29 cellular contexts compared by ENCODE assay signal in the genomic region with DNA sequence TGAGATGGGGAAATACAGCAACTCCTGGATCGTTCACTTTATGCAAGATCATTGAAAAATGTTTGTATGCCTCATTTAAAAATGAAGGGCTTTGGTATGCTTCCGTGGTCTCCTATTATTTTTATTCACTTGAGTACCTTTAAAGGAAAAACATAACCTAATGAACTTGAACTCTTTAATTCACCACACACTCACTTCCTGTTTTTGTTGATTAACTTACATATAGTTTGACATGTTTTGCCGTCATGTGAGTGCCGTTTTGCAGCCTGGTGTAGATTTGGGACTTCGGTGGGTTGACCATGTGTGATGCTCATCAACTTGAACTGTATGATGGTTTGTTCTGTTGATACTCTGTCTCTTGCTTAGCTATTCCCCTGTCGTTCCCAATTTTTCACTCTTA. TPM values are rescaled to one million over a fixed set of nuclear protein-coding genes. Genes with fewer than 3 reads are reported as not detected.
DNase-seq lines count a peak whose midpoint lies in the region; ATAC-seq and TF ChIP-seq lines count a peak whose summit lies in the region.
"Had no signal": no experiment of that assay in that cellular context is flagged by ENCODE, and none has a peak within 500 bp of the region (broad histone marks: within the 10 kb centered on the region; RNA-seq: fewer than 3 reads in every experiment).

No MANE protein-coding gene starts in this region.

- DNase-seq in SK-N-SH (no peak), T-helper 17 cell (no peak), endothelial cell (ENCODE audit: low spot score) (no peak), renal cortical epithelial cell (ENCODE audit: low read depth) (peak; percentile 40), left colon (no peak), epidermal melanocyte (ENCODE audit: insufficient read length, low spot score) (no peak)
- DNase-seq in activated CD4-positive, CD25-positive, alpha-beta regulatory T cell treated with anti-CD3 and anti-CD28 coated beads, Interleukin-2, amount 50 U/mL, for 72 hours, result no peak
- DNase-seq: 8988T; cerebellar nuclear complex; DMS53; effector memory CD4-positive, alpha-beta T cell; esophagus squamous epithelium; NCI-H1694; NCI-H2171 treated with DMSO at 0.1 percent for 48 hours; NCI-H524; Peyer's patch; psoas muscle; SIG-M5; stimulated activated CD8-positive, alpha-beta memory T cell treated with anti-CD3 and anti-CD28 coated beads, Interleukin-4, amount 100 ng/mL, for 48 hours; T-helper 1 cell had no signal

- no peak overlapping the region for H3K4me3 ChIP-seq in SK-N-SH (ENCODE audit: low read depth in 2 of 2, low read length in 1 of 2)
- H3K4me3 ChIP-seq: esophagus squamous epithelium, gastroesophageal sphincter, Peyer's patch, psoas muscle had no signal

- H3K36me3 Mint-ChIP-seq in T-helper 17 cell (ENCODE audit: low read depth) (peaks cover 5% of the 10 kb centered on the region), endothelial cell (ENCODE audit: low read depth, unreplicated experiment) (no peaks in the 10 kb centered on the region)

- H3K27me3 Mint-ChIP-seq in T-helper 17 cell (no peaks in the 10 kb centered on the region), endothelial cell (ENCODE audit: unreplicated experiment) (no peaks in the 10 kb centered on the region)
- H3K27me3 Mint-ChIP-seq: activated naive CD4-positive, alpha-beta T cell treated with anti-CD3 and anti-CD28 coated beads, Interleukin-2, amount 50 U/mL, for 24 hours had no signal

- TF ChIP-seq CTCF in SK-N-SH (IDR thresholded peaks at IDR 0.05), result no peak
- no peak for TF ChIP-seq CTCF in endothelial cell (IDR thresholded peaks at IDR 0.05; ENCODE audit: unreplicated experiment)

- peaks cover 6 to 39% of the 10 kb centered on the region in 2 experiments; a peak in 3 of 4 replicates for H3K4me1 ChIP-seq in SK-N-SH (ENCODE audit: control insufficient read depth in 1 of 2, insufficient read depth in 2 of 2, low read depth in 1 of 2, low read length in 1 of 2)
- H3K4me1 ChIP-seq: psoas muscle had no signal

- H3K9me3 ChIP-seq in SK-N-SH (no peaks in the 10 kb centered on the region), T-helper 17 cell (ENCODE audit: control insufficient read depth, low read length, poor library complexity, severe bottlenecking) (no peaks in the 10 kb centered on the region)
- H3K9me3 ChIP-seq: esophagus squamous epithelium, gastroesophageal sphincter, neutrophil, Peyer's patch, psoas muscle had no signal

- no peak overlapping the region for H2AFZ ChIP-seq in SK-N-SH (ENCODE audit: low read depth)

- H3K36me3 ChIP-seq in SK-N-SH (replicated peaks in 1 of 2; ENCODE audit: control insufficient read depth in 1 of 2, insufficient read depth in 2 of 2, low read length in 1 of 2), result no peaks in the 10 kb centered on the region
- H3K36me3 ChIP-seq: neutrophil had no signal

- H3K4me3 Mint-ChIP-seq in T-helper 17 cell, result no peak overlapping the region
- H3K4me3 Mint-ChIP-seq in endothelial cell (ENCODE audit: unreplicated experiment), result no peak overlapping the region
- H3K4me3 Mint-ChIP-seq: activated naive CD4-positive, alpha-beta T cell treated with anti-CD3 and anti-CD28 coated beads, Interleukin-2, amount 50 U/mL, for 24 hours had no signal

- H3K27ac ChIP-seq in SK-N-SH (ENCODE audit: low read depth in 2 of 2, low read length in 1 of 2), result peak overlapping the region in 1 of 2 experiments; percentile 47; a peak in 2 of 4 replicates
- H3K27ac ChIP-seq: HL-60, neutrophil, psoas muscle had no signal

- CTCF ChIA-PET in SK-N-SH (lab: Yijun Ruan, JAX), result no interaction called here

- TF ChIP-seq EP300 in SK-N-SH (IDR thresholded peaks at IDR 0.05; ENCODE audit: borderline replicate concordance in 1 of 2, low read depth in 1 of 2, low read length in 1 of 2), result no peak

- POLR2A ChIA-PET in SK-N-SH (lab: Yijun Ruan, JAX), result no interaction called here

- intact Hi-C loops in left colon (cut with DNase I, micrococcal nuclease), result loop anchor here in 1 of 2 donors (5.0 kb wide), 1 partner anchor 394 kb away; no protein-coding TSS in a partner anchor

- 0 out of 2 replicates have a peak, but pooled peaks cover 4% of the 10 kb centered on the region for H4K20me1 ChIP-seq in SK-N-SH (ENCODE audit: insufficient read depth)

- H3K79me2 ChIP-seq in SK-N-SH (ENCODE audit: insufficient read depth), result no peaks in the 10 kb centered on the region; the same call in 1 of the 2 replicates

- no peak for TF ChIP-seq RAD21 in SK-N-SH (IDR thresholded peaks at IDR 0.05; ENCODE audit: low read length)

- WGBS in SK-N-SH (ENCODE audit: low lambda C conversion rate), result 95% methylated on average over 6 of the region's 6 CpGs

- H3K27ac Mint-ChIP-seq in T-helper 17 cell (peak overlapping the region; percentile 86), endothelial cell (ENCODE audit: unreplicated experiment) (peak overlapping the region; percentile 79)
- H3K27ac Mint-ChIP-seq: activated naive CD4-positive, alpha-beta T cell treated with anti-CD3 and anti-CD28 coated beads, Interleukin-2, amount 50 U/mL, for 24 hours had no signal

- H3K9me3 Mint-ChIP-seq in endothelial cell (ENCODE audit: unreplicated experiment), result no peaks in the 10 kb centered on the region
- H3K9me3 Mint-ChIP-seq: activated naive CD4-positive, alpha-beta T cell treated with anti-CD3 and anti-CD28 coated beads, Interleukin-2, amount 50 U/mL, for 24 hours had no signal

- H3F3A ChIP-seq in SK-N-SH (replicated peaks; ENCODE audit: insufficient read depth), result no peaks in the 10 kb centered on the region

- no peaks in the 10 kb centered on the region for H3K27me3 ChIP-seq in SK-N-SH (ENCODE audit: insufficient read depth)
- H3K27me3 ChIP-seq: esophagus squamous epithelium, gastroesophageal sphincter, neutrophil, Peyer's patch had no signal

- H3K4me2 ChIP-seq in SK-N-SH, result peak overlapping the region; percentile 27; the same call in 1 of the 2 replicates

- H3K4me1 Mint-ChIP-seq in T-helper 17 cell (peaks cover 29% of the 10 kb centered on the region), endothelial cell (ENCODE audit: unreplicated experiment) (peaks cover 32% of the 10 kb centered on the region)

- no peaks in the 10 kb centered on the region for H3K9me2 ChIP-seq in SK-N-SH

- H3K9ac ChIP-seq in SK-N-SH, result no peak overlapping the region

- no peak for ATAC-seq in SK-N-SH treated with all-trans-retinoic acid at 6 μM for 48 hours
- ATAC-seq in T-helper 17 cell, result no peak
- no peak for ATAC-seq in left colon
- ATAC-seq: gastroesophageal sphincter, psoas muscle had no signal

TF ChIP-seq in SK-N-SH, 30 proteins besides CTCF, POLR2A, EP300 and RAD21 (continues in another document):
- TF ChIP-seq CHD2 (IDR thresholded peaks at IDR 0.05; ENCODE audit: low read length, partially characterized antibody) (no peak), GABPA (IDR thresholded peaks at IDR 0.05; ENCODE audit: low read depth) (no peak), JUND (IDR thresholded peaks at IDR 0.05) (no peak), MXI1 (IDR thresholded peaks at IDR 0.05; ENCODE audit: low read depth, low read length) (no peak)

TF ChIP-seq in SK-N-SH treated with all-trans-retinoic acid at 6 μM for 48 hours, 23 proteins besides CTCF, POLR2A, EP300 and RAD21 (continues in another document):
- no peak for TF ChIP-seq ZFP3 (CRISPR knock-in tag; IDR thresholded peaks at IDR 0.05)
- TF ChIP-seq ZC3H10 (CRISPR knock-in tag; IDR thresholded peaks at IDR 0.05), result no peak
- no peak for TF ChIP-seq ESRRG (CRISPR knock-in tag; IDR thresholded peaks at IDR 0.05)
- TF ChIP-seq ARNTL (CRISPR knock-in tag; IDR thresholded peaks at IDR 0.05; ENCODE audit: borderline replicate concordance, low read depth), result no peak
- TF ChIP-seq, protein P1, sequence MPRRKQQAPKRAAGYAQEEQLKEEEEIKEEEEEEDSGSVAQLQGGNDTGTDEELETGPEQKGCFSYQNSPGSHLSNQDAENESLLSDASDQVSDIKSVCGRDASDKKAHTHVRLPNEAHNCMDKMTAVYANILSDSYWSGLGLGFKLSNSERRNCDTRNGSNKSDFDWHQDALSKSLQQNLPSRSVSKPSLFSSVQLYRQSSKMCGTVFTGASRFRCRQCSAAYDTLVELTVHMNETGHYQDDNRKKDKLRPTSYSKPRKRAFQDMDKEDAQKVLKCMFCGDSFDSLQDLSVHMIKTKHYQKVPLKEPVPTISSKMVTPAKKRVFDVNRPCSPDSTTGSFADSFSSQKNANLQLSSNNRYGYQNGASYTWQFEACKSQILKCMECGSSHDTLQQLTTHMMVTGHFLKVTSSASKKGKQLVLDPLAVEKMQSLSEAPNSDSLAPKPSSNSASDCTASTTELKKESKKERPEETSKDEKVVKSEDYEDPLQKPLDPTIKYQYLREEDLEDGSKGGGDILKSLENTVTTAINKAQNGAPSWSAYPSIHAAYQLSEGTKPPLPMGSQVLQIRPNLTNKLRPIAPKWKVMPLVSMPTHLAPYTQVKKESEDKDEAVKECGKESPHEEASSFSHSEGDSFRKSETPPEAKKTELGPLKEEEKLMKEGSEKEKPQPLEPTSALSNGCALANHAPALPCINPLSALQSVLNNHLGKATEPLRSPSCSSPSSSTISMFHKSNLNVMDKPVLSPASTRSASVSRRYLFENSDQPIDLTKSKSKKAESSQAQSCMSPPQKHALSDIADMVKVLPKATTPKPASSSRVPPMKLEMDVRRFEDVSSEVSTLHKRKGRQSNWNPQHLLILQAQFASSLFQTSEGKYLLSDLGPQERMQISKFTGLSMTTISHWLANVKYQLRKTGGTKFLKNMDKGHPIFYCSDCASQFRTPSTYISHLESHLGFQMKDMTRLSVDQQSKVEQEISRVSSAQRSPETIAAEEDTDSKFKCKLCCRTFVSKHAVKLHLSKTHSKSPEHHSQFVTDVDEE (CRISPR knock-in tag; IDR thresholded peaks at IDR 0.05), result no peak
- TF ChIP-seq ZFP30 (CRISPR knock-in tag; IDR thresholded peaks at IDR 0.05), result no peak
- no peak for TF ChIP-seq RARB (CRISPR knock-in tag; IDR thresholded peaks at IDR 0.05)

RNA-seq across cellular contexts. Expression of a gene that starts 28.9 kb away (rescaled TPM):
- polyA plus RNA-seq in SK-N-SH (2012; rRNA removed), result 13.6 and 15.1 TPM in 2 replicates
- 14.2 and 16.5 TPM in 2 replicates for polyA plus RNA-seq in SK-N-SH (2012; cell fraction: cytosol; rRNA removed)
- polyA plus RNA-seq in SK-N-SH (2012; cell fraction: nucleus; rRNA removed), result 6.6 and 10.8 TPM in 2 replicates
- 10 to 100 TPM; 12.7 to 14.2 TPM for total RNA-seq in T-helper 17 cell
- total RNA-seq in endothelial cell (ENCODE audit: unreplicated experiment), result 11.9 TPM
- 41.2 and 48.6 TPM in 2 replicates for total RNA-seq in renal cortical epithelial cell
- total RNA-seq in left colon, result 100 to 1,000 TPM; 177 to 205 TPM

RNA-seq across cellular contexts. Expression of a gene that starts 42.8 kb away (rescaled TPM):
- not detected in 2 replicates for polyA plus RNA-seq in SK-N-SH (2012; rRNA removed)
- polyA plus RNA-seq in SK-N-SH (2012; cell fraction: cytosol; rRNA removed), result not detected in 2 replicates
- polyA plus RNA-seq in SK-N-SH (2012; cell fraction: nucleus; rRNA removed), result 0.07 TPM in 1 of 2 replicates, not detected in the other
- total RNA-seq in T-helper 17 cell, result under 1 TPM in 1 of 2 donors, not detected in 1; 0.13 TPM
- total RNA-seq in endothelial cell (ENCODE audit: unreplicated experiment), result not detected
- total RNA-seq in renal cortical epithelial cell, result under 0.01 and 0.45 TPM in 2 replicates
- 10 to 100 TPM in 1 of 2 donors, 1 to 10 TPM in 1; 6.6 to 12.2 TPM for total RNA-seq in left colon
- total RNA-seq: activated CD8-positive, alpha-beta memory T cell treated with anti-CD3 and anti-CD28 coated beads for 36 hours; LHCN-M2; psoas muscle had no signal
- polyA plus RNA-seq: liver had no signal

RNA-seq across cellular contexts. Expression of a gene that starts 44.8 kb away (rescaled TPM):
- not detected in 2 replicates for polyA plus RNA-seq in SK-N-SH (2012; rRNA removed)
- polyA plus RNA-seq in SK-N-SH (2012; cell fraction: cytosol; rRNA removed), result under 0.01 TPM in 1 of 2 replicates, not detected in the other
- not detected in 2 replicates for polyA plus RNA-seq in SK-N-SH (2012; cell fraction: nucleus; rRNA removed)
- not detected for total RNA-seq in T-helper 17 cell
- not detected for total RNA-seq in endothelial cell (ENCODE audit: unreplicated experiment)
- under 0.01 TPM in 1 of 2 replicates, not detected in the other for total RNA-seq in renal cortical epithelial cell
- total RNA-seq in left colon, result under 1 TPM; 0.49 to 0.64 TPM
- total RNA-seq: activated CD8-positive, alpha-beta memory T cell treated with anti-CD3 and anti-CD28 coated beads for 36 hours; LHCN-M2; Peyer's patch; subcutaneous adipose tissue had no signal
